1 cellular context compared by ENCODE assay signal in genomic region chr9:75027187-75028107, GRCh38.
TF ChIP-seq lines count a peak whose summit lies in the region.

No MANE protein-coding gene starts in this region.

TF ChIP-seq in HepG2, 621 proteins besides CTCF, POLR2A, EP300 and RAD21 (continued from another document and continues in another):
- TF ChIP-seq CBX5 (CRISPR knock-in tag; IDR thresholded peaks at IDR 0.05; ENCODE audit: borderline replicate concordance) (no peak), MAZ (IDR thresholded peaks at IDR 0.05; ENCODE audit: borderline replicate concordance, low read depth, low read length) (0 out of 2 replicates have a peak, but pooled peaks have one; percentile 34), MAZ (CRISPR knock-in tag; IDR thresholded peaks at IDR 0.05; ENCODE audit: low read depth) (no peak; the same call in 1 of the 2 replicates), MLXIP (CRISPR knock-in tag; IDR thresholded peaks at IDR 0.05; ENCODE audit: borderline replicate concordance) (no peak), CSRNP2 (CRISPR knock-in tag; conservative IDR thresholded peaks at IDR 0.05; ENCODE audit: low read depth) (no peak; the same call in 1 of the 2 replicates), DPF2 (CRISPR knock-in tag; IDR thresholded peaks at IDR 0.05; ENCODE audit: borderline replicate concordance, low read depth) (no peak), CENPT (CRISPR knock-in tag; IDR thresholded peaks at IDR 0.05; ENCODE audit: low read depth) (no peak), PRPF4 (IDR thresholded peaks at IDR 0.05; ENCODE audit: low read depth, low read length, poor library complexity, severe bottlenecking) (no peak), SAP130 (CRISPR knock-in tag; IDR thresholded peaks at IDR 0.05; ENCODE audit: low read depth) (no peak; the same call in 1 of the 2 replicates), HNF4A (CRISPR knock-in tag; IDR thresholded peaks at IDR 0.05) (no peak; the same call in 1 of the 2 replicates), ZNF672 (CRISPR knock-in tag; IDR thresholded peaks at IDR 0.05) (0 out of 2 replicates have a peak, but pooled peaks have one; percentile 71), ZMAT3 (CRISPR knock-in tag; conservative IDR thresholded peaks at IDR 0.05) (no peak), DR1 (CRISPR knock-in tag; IDR thresholded peaks at IDR 0.05) (no peak), HNF1A (IDR thresholded peaks at IDR 0.05; ENCODE audit: low read depth) (no peak), HNF1A (CRISPR knock-in tag; IDR thresholded peaks at IDR 0.05; ENCODE audit: borderline replicate concordance) (no peak), ZNF749 (CRISPR knock-in tag; IDR thresholded peaks at IDR 0.05; ENCODE audit: borderline replicate concordance) (peak; percentile 80; the same call in 1 of the 2 replicates), AHR (CRISPR knock-in tag; IDR thresholded peaks at IDR 0.05) (no peak), CC2D1A (CRISPR knock-in tag; IDR thresholded peaks at IDR 0.05) (no peak), ZNF816 (CRISPR knock-in tag; IDR thresholded peaks at IDR 0.05; ENCODE audit: borderline replicate concordance) (no peak), SAFB2 (CRISPR knock-in tag; IDR thresholded peaks at IDR 0.05; ENCODE audit: borderline replicate concordance, low read depth) (no peak), FIP1L1 (IDR thresholded peaks at IDR 0.05; ENCODE audit: borderline replicate concordance, insufficient read depth, low read depth, low read length) (no peak), NKX3-1 (CRISPR knock-in tag; IDR thresholded peaks at IDR 0.05) (0 out of 2 replicates have a peak, but pooled peaks have one; percentile 8), ZNF790 (CRISPR knock-in tag; IDR thresholded peaks at IDR 0.05; ENCODE audit: borderline replicate concordance) (0 out of 2 replicates have a peak, but pooled peaks have one; percentile 23), ATAD3A (CRISPR knock-in tag; IDR thresholded peaks at IDR 0.05) (no peak), ATF6 (CRISPR knock-in tag; conservative IDR thresholded peaks at IDR 0.05) (no peak), DBP (CRISPR knock-in tag; IDR thresholded peaks at IDR 0.05; ENCODE audit: not compliant biosample characterization) (no peak), HBP1 (CRISPR knock-in tag; IDR thresholded peaks at IDR 0.05; ENCODE audit: low read depth) (no peak), ETV5 (CRISPR knock-in tag; IDR thresholded peaks at IDR 0.05; ENCODE audit: borderline replicate concordance) (0 out of 2 replicates have a peak, but pooled peaks have one; percentile 14), MATR3 (CRISPR knock-in tag; IDR thresholded peaks at IDR 0.05) (no peak), ZSCAN21 (CRISPR knock-in tag; IDR thresholded peaks at IDR 0.05; ENCODE audit: borderline replicate concordance) (no peak; the same call in none of the 2 replicates), SIX1 (CRISPR knock-in tag; IDR thresholded peaks at IDR 0.05; ENCODE audit: borderline replicate concordance) (no peak), FOXP4 (CRISPR knock-in tag; IDR thresholded peaks at IDR 0.05) (peak; percentile 2; the same call in 1 of the 2 replicates), SMAD9 (CRISPR knock-in tag; IDR thresholded peaks at IDR 0.05) (0 out of 2 replicates have a peak, but pooled peaks have one; percentile 46)
